8 cellular contexts compared by ENCODE assay signal in genomic region chr9:129627556-129628492, GRCh38. TPM values are rescaled to one million over a fixed set of nuclear protein-coding genes. Genes with fewer than 3 reads are reported as not detected.
DNase-seq lines count a peak whose midpoint lies in the region; ATAC-seq, FAIRE-seq and TF ChIP-seq lines count a peak whose summit lies in the region.

No MANE protein-coding gene starts in this region.

- CTCF ChIA-PET in Panc1 (lab: Charles Lee) = no interaction called here

- in situ Hi-C loops in Panc1 (cut with HindIII; ENCODE audit: low pct_unique_long_range_greater_than_20kb, low sequenced_read_pairs) = no loop called here

- WGBS in sigmoid colon, 2 donors = 64 to 69% methylated on average over 13 of the region's 13 CpGs

- TF ChIP-seq EP300 in sigmoid colon (IDR thresholded peaks at IDR 0.05) = no peak

- no peak for TF ChIP-seq CTCF in Panc1 (IDR thresholded peaks at IDR 0.05)
- no peak for TF ChIP-seq CTCF in epithelial cell of esophagus (IDR thresholded peaks at IDR 0.05; ENCODE audit: insufficient read depth, low read depth, low read length, missing control alignments)
- TF ChIP-seq CTCF in sigmoid colon (IDR thresholded peaks at IDR 0.05) = no peak

- H3K4me1 ChIP-seq in Panc1 (ENCODE audit: control insufficient read depth, insufficient read depth, low read length) (peaks cover 40% of the 10 kb centered on the region), sigmoid colon (peaks cover 0 to 57% (median 49%) of the 10 kb centered on the region in 4 donors)

- POLR2A ChIA-PET in Panc1 (lab: Charles Lee) = no interaction called here

- DNase-seq in GM12891 (ENCODE audit: insufficient read length, low spot score) (no peak), Panc1 (ENCODE audit: low read depth, low spot score) (no peak), epithelial cell of esophagus (ENCODE audit: low read depth) (no peak), sigmoid colon (no peak), frontal cortex (ENCODE audit: low spot score in 2 of 2) (no peak)
- DNase-seq in effector CD8-positive, alpha-beta T cell (lab: John Stamatoyannopoulos, UW) = no peak
- no peak for DNase-seq in activated CD4-positive, alpha-beta T cell treated with anti-CD3 and anti-CD28 coated beads, Interleukin-2, amount 50 U/mL, for 4 hours

- H3K27ac ChIP-seq in Panc1 (ENCODE audit: low read length) (peak overlapping the region; percentile 88; the same call in 1 of the 2 replicates), sigmoid colon (peak overlapping the region in 3 of 4 donors; percentile 89 to 98 (median 91))

- peaks cover 4% of the 10 kb centered on the region; the same call in 1 of the 2 replicates for H3K36me3 ChIP-seq in Panc1 (ENCODE audit: control insufficient read depth, insufficient read depth, low read length)
- H3K36me3 ChIP-seq in sigmoid colon = peaks cover 0 to 8% (median 1%) of the 10 kb centered on the region in 4 donors

- H3K4me3 ChIP-seq in Panc1 (ENCODE audit: low read depth in 2 of 2, low read length in 2 of 2) (peak overlapping the region; percentile 82 to 96), epithelial cell of esophagus (ENCODE audit: low read length) (peak overlapping the region; percentile 90), sigmoid colon (peak overlapping the region in 3 of 4 donors; percentile 71 to 85 (median 85))

- FAIRE-seq in GM12891 (lab: Jason Lieb, UNC) (no peak), frontal cortex (lab: Jason Lieb, UNC) (no peak)

- BruUV-seq in Panc1 (replicated peaks; lab: Mats Ljungman, UMichigan) = no TSS peak

- TF ChIP-seq POLR2A in GM12891 (IDR thresholded peaks at IDR 0.05; ENCODE audit: low read depth, low read length) (no peak), sigmoid colon (IDR thresholded peaks at IDR 0.05) (no peak)

- H3K27me3 ChIP-seq in Panc1 (ENCODE audit: control insufficient read depth, insufficient read depth, low read length) (no peaks in the 10 kb centered on the region), sigmoid colon (no peaks in the 10 kb centered on the region)

- intact Hi-C loops in Panc1 (cut with micrococcal nuclease; ENCODE audit: unreplicated experiment) (no loop called here), sigmoid colon (cut with DNase I) (no loop called here)

- ATAC-seq in Panc1 (no peak), HG02973 (IDR thresholded peaks at IDR 0.05; ENCODE audit: unreplicated experiment) (no peak)

- H3K9me3 ChIP-seq in Panc1 (ENCODE audit: control insufficient read depth, insufficient read depth, low read depth, low read length) (no peaks in the 10 kb centered on the region), sigmoid colon (no peaks in the 10 kb centered on the region)

TF ChIP-seq in GM12891, 5 proteins besides CTCF, POLR2A, EP300 and RAD21:
- TF ChIP-seq POU2F2 (IDR thresholded peaks at IDR 0.05; ENCODE audit: low read depth, low read length) = no peak
- no peak for TF ChIP-seq POLR2AphosphoS5 (IDR thresholded peaks at IDR 0.05; ENCODE audit: low read depth, low read length)
- no peak for TF ChIP-seq TAF1 (IDR thresholded peaks at IDR 0.05; ENCODE audit: low read depth, low read length)
- TF ChIP-seq SPI1 (IDR thresholded peaks at IDR 0.05; ENCODE audit: low read depth, low read length) = peak; percentile 66; the same call in 1 of the 2 replicates
- no peak for TF ChIP-seq PAX5 (IDR thresholded peaks at IDR 0.05; ENCODE audit: insufficient read depth, low read length, severe bottlenecking)

RNA-seq across cellular contexts. Expression of gene NTMT1, which starts 1.9 kb away (rescaled TPM):
- polyA plus RNA-seq in GM12891 (2012; ENCODE audit: low read depth, missing spikeins) = 23.6 TPM
- 47.5 TPM for total RNA-seq in Panc1 (2021; ENCODE audit: unreplicated experiment)
- 56.7 TPM for polyA plus RNA-seq in Panc1 (2012; ENCODE audit: insufficient read length)
- total RNA-seq in sigmoid colon = 10 to 100 TPM in 3 of 4 donors, 1 to 10 TPM in 1; 5.8 to 22.5 (median 16.9) TPM
- 10 to 100 TPM; 25.8 to 49.3 (median 27.5) TPM for polyA plus RNA-seq in sigmoid colon
- total RNA-seq in frontal cortex = 11.4 TPM

RNA-seq across cellular contexts. Expression of gene C9orf50, which starts 6.9 kb away (rescaled TPM):
- not detected for polyA plus RNA-seq in GM12891 (2012; ENCODE audit: low read depth, missing spikeins)
- not detected for total RNA-seq in Panc1 (2021; ENCODE audit: unreplicated experiment)
- not detected for polyA plus RNA-seq in Panc1 (2012; ENCODE audit: insufficient read length)
- total RNA-seq in sigmoid colon = 1 to 10 TPM in 1 of 4 donors, under 1 TPM in 1, not detected in 2; 0.82 to 1.2 TPM
- under 1 TPM in 1 of 3 donors, not detected in 2; 0.03 TPM for polyA plus RNA-seq in sigmoid colon
- not detected for total RNA-seq in frontal cortex

RNA-seq across cellular contexts. Expression of gene ASB6, which starts 14.1 kb away (rescaled TPM):
- 7.6 TPM for polyA plus RNA-seq in GM12891 (2012; ENCODE audit: low read depth, missing spikeins)
- total RNA-seq in Panc1 (2021; ENCODE audit: unreplicated experiment) (14.3 TPM), sigmoid colon (10 to 100 TPM in 2 of 4 donors, 1 to 10 TPM in 2; 8.9 to 10.3 (median 9.8) TPM), frontal cortex (10.6 TPM)
- polyA plus RNA-seq in Panc1 (2012; ENCODE audit: insufficient read length) = 14.2 TPM
- polyA plus RNA-seq in sigmoid colon = 10 to 100 TPM in 1 of 3 donors, 1 to 10 TPM in 2; 8.4 to 20.8 (median 9.7) TPM

RNA-seq across cellular contexts. Expression of gene PRRX2, which starts 37.6 kb away (rescaled TPM):
- not detected for polyA plus RNA-seq in GM12891 (2012; ENCODE audit: low read depth, missing spikeins)
- total RNA-seq in Panc1 (2021; ENCODE audit: unreplicated experiment) = 6.3 TPM
- 10.7 TPM for polyA plus RNA-seq in Panc1 (2012; ENCODE audit: insufficient read length)
- total RNA-seq in sigmoid colon = 1 to 10 TPM in 2 of 4 donors, under 1 TPM in 1, not detected in 1; 0.49 to 4.7 (median 2.9) TPM
- polyA plus RNA-seq in sigmoid colon = 1 to 10 TPM in 2 of 3 donors, under 1 TPM in 1; 0.46 to 4.2 (median 1.1) TPM
- total RNA-seq in frontal cortex = not detected
